ENCODE assay signal across 15 cellular contexts in the genomic region with DNA sequence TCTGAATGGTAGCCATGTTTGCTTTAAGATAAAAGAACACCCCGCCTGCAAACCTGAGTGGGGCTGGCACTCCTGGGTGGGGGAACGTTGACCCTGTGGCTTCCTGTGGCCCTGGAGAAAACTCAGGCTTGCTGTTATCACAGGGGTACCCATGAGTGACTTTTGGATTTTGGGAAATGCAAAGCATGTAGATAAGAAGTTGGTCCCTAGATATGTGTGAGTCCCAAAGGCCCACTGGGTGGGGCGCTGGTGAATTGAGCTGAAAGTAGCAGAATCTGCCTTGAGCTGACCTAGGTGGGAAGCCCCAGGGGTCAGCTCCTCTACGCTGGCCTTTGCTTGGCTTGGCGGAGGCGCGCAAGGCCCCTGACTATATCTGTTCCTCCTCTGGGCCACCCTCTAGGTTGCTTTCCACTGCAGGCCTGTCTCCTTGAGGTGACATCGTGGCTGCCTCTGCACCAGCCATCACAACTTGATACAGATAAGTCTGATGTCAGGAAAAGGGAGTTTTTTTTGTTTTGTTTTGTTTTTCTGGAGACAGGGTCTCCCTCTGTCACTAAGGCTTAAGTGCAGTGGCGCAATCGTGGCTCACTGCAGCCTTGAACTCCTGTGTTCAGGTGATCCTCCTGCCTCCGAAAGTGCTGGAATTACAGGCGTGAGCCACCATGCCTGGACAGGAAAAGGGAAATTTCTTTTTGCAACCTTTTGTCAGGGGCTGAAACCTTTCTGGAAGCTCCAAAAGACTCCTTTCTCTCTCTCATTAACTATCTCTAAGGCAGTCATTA.
DNase-seq lines count a peak whose midpoint lies in the region; ATAC-seq, FAIRE-seq and TF ChIP-seq lines count a peak whose summit lies in the region.
"Had no signal": no experiment of that assay in that cellular context is flagged by ENCODE, and none has a peak within 500 bp of the region (broad histone marks: within the 10 kb centered on the region; RNA-seq: fewer than 3 reads in every experiment).

No MANE protein-coding gene starts in this region.

- no peak for TF ChIP-seq RAD21 in GM12878 (IDR thresholded peaks at IDR 0.05; ENCODE audit: insufficient read depth, low read depth, low read length)

- POLR2A ChIA-PET in AG04450 (lab: Yijun Ruan, JAX): no interaction called here
- POLR2A ChIA-PET in GM12878 (lab: Charles Lee): interaction anchor here (0.6 to 4.3 kb wide), 8 partner anchors 16 to 1254 kb away, joined by 3 to 31 read pairs (median 4); a partner anchor contains a TSS

- peaks cover 6% of the 10 kb centered on the region for H3F3A ChIP-seq in DOHH2 (ENCODE audit: control insufficient read depth, insufficient read depth)

- SMC1A ChIA-PET in GM12878 (lab: Charles Lee; ENCODE audit: uncharacterized antibody, unreplicated experiment): interaction anchor here (0.6 to 3.8 kb wide), 10 partner anchors 14 to 186 kb away, joined by 3 to 34 read pairs (median 3); no protein-coding TSS in a partner anchor

- H3K4me2 ChIP-seq in DOHH2 (ENCODE audit: low read length): peak overlapping the region; percentile 99
- H3K4me2 ChIP-seq in GM12878 (ENCODE audit: control insufficient read depth, insufficient read depth): peak overlapping the region; percentile 66; the same call in 1 of the 2 replicates
- no peak overlapping the region for H3K4me2 ChIP-seq in osteoblast (ENCODE audit: insufficient read depth, low read length)
- H3K4me2 ChIP-seq: SK-N-SH had no signal

- RAD21 ChIA-PET in GM12878 (lab: Charles Lee; ENCODE audit: unreplicated experiment): interaction anchor here (0.7 to 3.4 kb wide), 10 partner anchors 16 to 584 kb away, joined by 3 to 24 read pairs (median 5); a partner anchor contains a TSS

- WGBS in GM12878 (ENCODE audit: insufficient coverage, insufficient replicate concordance, low lambda C conversion rate, missing lambda C conversion rate): 93% methylated on average over 12 of the region's 12 CpGs

- H3K4me1 ChIP-seq in DOHH2 (ENCODE audit: control insufficient read depth, low read length) (peaks cover 23% of the 10 kb centered on the region), GM12878 (ENCODE audit: control insufficient read depth, insufficient read depth, low read length) (peaks cover 26% of the 10 kb centered on the region), osteoblast (ENCODE audit: insufficient read depth, low read length) (no peaks in the 10 kb centered on the region)

- H3K9me2 ChIP-seq in DOHH2 (replicated peaks; ENCODE audit: control insufficient read depth, low read length): no peaks in the 10 kb centered on the region
- H3K9me2 ChIP-seq: SK-N-SH had no signal

- H3K9ac ChIP-seq in GM12878 (ENCODE audit: control insufficient read depth, insufficient read depth, low read length): no peak overlapping the region
- H3K9ac ChIP-seq: SK-N-SH had no signal

- no peak for TF ChIP-seq POLR2A in GM12878 (IDR thresholded peaks at IDR 0.05; ENCODE audit: low read depth, low read length)

- H3K36me3 ChIP-seq in DOHH2 (ENCODE audit: control insufficient read depth, low read length) (no peaks in the 10 kb centered on the region), GM12878 (ENCODE audit: control insufficient read depth in 2 of 2, insufficient read depth in 2 of 2, low read length in 1 of 2) (peaks cover 10 to 25% of the 10 kb centered on the region in 2 experiments; a peak in 3 of 4 replicates), osteoblast (ENCODE audit: insufficient read depth, low read length) (no peaks in the 10 kb centered on the region)

- intact Hi-C loops in GM12878 (cut with micrococcal nuclease; ENCODE audit: unreplicated experiment): loop anchor here (5.0 kb wide), 1 partner anchor 220 kb away; a partner anchor contains a TSS

- CTCF ChIA-PET in AG04450 (lab: Charles Lee) (interaction anchor here (1.0 to 1.2 kb wide), 2 partner anchors 8 to 40 kb away, joined by 3 to 5 read pairs; no protein-coding TSS in a partner anchor), GM12878 (lab: Yijun Ruan, JAX) (interaction anchor here (0.8 to 3.2 kb wide), 10 partner anchors 7 to 127 kb away, joined by 3 to 39 read pairs (median 5); no protein-coding TSS in a partner anchor)

- H3K9me3 ChIP-seq in AG04450 (ENCODE audit: control insufficient read depth, insufficient read depth, low read length) (peaks cover 3% of the 10 kb centered on the region; the same call in 1 of the 2 replicates), DOHH2 (ENCODE audit: control insufficient read depth, insufficient read depth, low read length) (no peaks in the 10 kb centered on the region), GM12878 (replicated peaks; ENCODE audit: control insufficient read depth, insufficient read depth, low read length) (no peaks in the 10 kb centered on the region; the same call in 2 of the 3 replicates), osteoblast (ENCODE audit: low read depth, low read length) (no peaks in the 10 kb centered on the region)
- H3K9me3 ChIP-seq: SK-N-SH had no signal

- H3K27ac ChIP-seq in AG04450 (ENCODE audit: low read depth, low read length) (peak overlapping the region; percentile 2), DOHH2 (ENCODE audit: low read depth, low read length) (no peak overlapping the region), GM12878 (ENCODE audit: control insufficient read depth, insufficient read depth) (no peak overlapping the region), osteoblast (ENCODE audit: low read depth, low read length) (no peak overlapping the region)

- peaks cover 9% of the 10 kb centered on the region for H3K79me2 ChIP-seq in DOHH2 (ENCODE audit: control insufficient read depth, low read length)
- H3K79me2 ChIP-seq in GM12878 (ENCODE audit: control insufficient read depth, insufficient read depth, low read length): peaks cover 24% of the 10 kb centered on the region
- peaks cover 46% of the 10 kb centered on the region for H3K79me2 ChIP-seq in osteoblast (ENCODE audit: insufficient read depth, low read length)

- no peak for TF ChIP-seq CTCF in AG04450 (IDR thresholded peaks at IDR 0.05; ENCODE audit: low read depth, low read length)
- no peak for TF ChIP-seq CTCF in DOHH2 (IDR thresholded peaks at IDR 0.05; ENCODE audit: low read depth, low read length, poor library complexity, severe bottlenecking)
- no peak for TF ChIP-seq CTCF in GM12878 (IDR thresholded peaks at IDR 0.05 in 2 of 3, conservative IDR thresholded peaks at IDR 0.05 in 1 of 3; ENCODE audit: control insufficient read depth in 2 of 3, extremely low read depth in 1 of 3, insufficient read depth in 1 of 3, low read depth in 3 of 3, low read length in 3 of 3)
- no peak for TF ChIP-seq CTCF in osteoblast (IDR thresholded peaks at IDR 0.05; ENCODE audit: extremely low read depth, low read depth, low read length)

- DNase-seq in AG04450 (ENCODE audit: low read depth, low spot score) (no peak), GM12878 (ENCODE audit: low read depth, low spot score) (no peak), osteoblast (ENCODE audit: insufficient read length, low spot score, missing footprints) (peak; percentile 14), hippocampal formation (lab: John Stamatoyannopoulos, UW) (no peak), NCI-H187 (lab: John Stamatoyannopoulos, UW) (no peak), NCI-H2196 (lab: John Stamatoyannopoulos, UW; ENCODE audit: unreplicated experiment) (no peak)
- DNase-seq: activated effector memory CD4-positive, alpha-beta T cell treated with anti-CD3 and anti-CD28 coated beads, Interleukin-2, amount 50 U/mL, for 16 hours; amniotic stem cell; NCI-H2081 treated with DMSO at 0.1 percent for 48 hours; NCI-H526 treated with DMSO at 0.1 percent for 48 hours; PC-3; SK-N-SH had no signal

- no peak for TF ChIP-seq EP300 in GM12878 (IDR thresholded peaks at IDR 0.05; ENCODE audit: borderline replicate concordance in 1 of 2, control insufficient read depth in 1 of 2, low read depth in 2 of 2, low read length in 2 of 2)

- H4K20me1 ChIP-seq in DOHH2 (ENCODE audit: control insufficient read depth, insufficient read depth, low read depth, low read length) (no peaks in the 10 kb centered on the region), GM12878 (ENCODE audit: control insufficient read depth, insufficient read depth) (no peaks in the 10 kb centered on the region), osteoblast (ENCODE audit: insufficient read depth, low read length) (peaks cover 41% of the 10 kb centered on the region)

- H2AFZ ChIP-seq in GM12878 (ENCODE audit: control insufficient read depth, low read depth, low read length) (no peak overlapping the region), osteoblast (ENCODE audit: low read length) (no peak overlapping the region)

- in situ Hi-C loops in GM12878 (cut with MboI): no loop called here

- no peak for FAIRE-seq in GM12878 (lab: Jason Lieb, UNC)
- FAIRE-seq: D721Med had no signal

- ATAC-seq in GM12878: no peak
- no peak for ATAC-seq in HG02610 (IDR thresholded peaks at IDR 0.05; ENCODE audit: unreplicated experiment)
- ATAC-seq: PC-3 had no signal

- H3K4me3 ChIP-seq in AG04450 (ENCODE audit: low read depth, low read length): no peak overlapping the region
- H3K4me3 ChIP-seq in DOHH2 (ENCODE audit: low read length): peak overlapping the region; percentile 13; the same call in 1 of the 2 replicates
- H3K4me3 ChIP-seq in GM12878: no peak overlapping the region
- no peak overlapping the region for H3K4me3 ChIP-seq in osteoblast (ENCODE audit: insufficient read depth, low read length)

- H3K27me3 ChIP-seq in AG04450 (ENCODE audit: control insufficient read depth, insufficient read depth, low read length): no peaks in the 10 kb centered on the region
- H3K27me3 ChIP-seq in DOHH2 (ENCODE audit: control insufficient read depth, low read length): no peaks in the 10 kb centered on the region
- H3K27me3 ChIP-seq in GM12878 (replicated peaks in 1 of 2; ENCODE audit: control insufficient read depth in 2 of 2, insufficient read depth in 2 of 2, low read length in 1 of 2): no peaks in the 10 kb centered on the region
- H3K27me3 ChIP-seq in osteoblast (ENCODE audit: insufficient read depth, low read length): no peaks in the 10 kb centered on the region

- BruUV-seq in GM12878 (replicated peaks; lab: Mats Ljungman, UMichigan): no TSS peak

TF ChIP-seq in GM12878, 131 proteins besides CTCF, POLR2A, EP300 and RAD21 (continues in another document):
- TF ChIP-seq CHD1 (IDR thresholded peaks at IDR 0.05; ENCODE audit: low read depth, low read length) (no peak), CEBPB (IDR thresholded peaks at IDR 0.05; ENCODE audit: borderline replicate concordance in 1 of 2, low read depth in 2 of 2, low read length in 2 of 2) (no peak), JUND (IDR thresholded peaks at IDR 0.05; ENCODE audit: low read depth, low read length) (no peak)
- TF ChIP-seq, protein P1, sequence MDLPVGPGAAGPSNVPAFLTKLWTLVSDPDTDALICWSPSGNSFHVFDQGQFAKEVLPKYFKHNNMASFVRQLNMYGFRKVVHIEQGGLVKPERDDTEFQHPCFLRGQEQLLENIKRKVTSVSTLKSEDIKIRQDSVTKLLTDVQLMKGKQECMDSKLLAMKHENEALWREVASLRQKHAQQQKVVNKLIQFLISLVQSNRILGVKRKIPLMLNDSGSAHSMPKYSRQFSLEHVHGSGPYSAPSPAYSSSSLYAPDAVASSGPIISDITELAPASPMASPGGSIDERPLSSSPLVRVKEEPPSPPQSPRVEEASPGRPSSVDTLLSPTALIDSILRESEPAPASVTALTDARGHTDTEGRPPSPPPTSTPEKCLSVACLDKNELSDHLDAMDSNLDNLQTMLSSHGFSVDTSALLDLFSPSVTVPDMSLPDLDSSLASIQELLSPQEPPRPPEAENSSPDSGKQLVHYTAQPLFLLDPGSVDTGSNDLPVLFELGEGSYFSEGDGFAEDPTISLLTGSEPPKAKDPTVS (IDR thresholded peaks at IDR 0.05; ENCODE audit: low read depth, low read length): no peak
